Comparison of ENCODE assay signal across 16 cellular contexts in the genomic region with DNA sequence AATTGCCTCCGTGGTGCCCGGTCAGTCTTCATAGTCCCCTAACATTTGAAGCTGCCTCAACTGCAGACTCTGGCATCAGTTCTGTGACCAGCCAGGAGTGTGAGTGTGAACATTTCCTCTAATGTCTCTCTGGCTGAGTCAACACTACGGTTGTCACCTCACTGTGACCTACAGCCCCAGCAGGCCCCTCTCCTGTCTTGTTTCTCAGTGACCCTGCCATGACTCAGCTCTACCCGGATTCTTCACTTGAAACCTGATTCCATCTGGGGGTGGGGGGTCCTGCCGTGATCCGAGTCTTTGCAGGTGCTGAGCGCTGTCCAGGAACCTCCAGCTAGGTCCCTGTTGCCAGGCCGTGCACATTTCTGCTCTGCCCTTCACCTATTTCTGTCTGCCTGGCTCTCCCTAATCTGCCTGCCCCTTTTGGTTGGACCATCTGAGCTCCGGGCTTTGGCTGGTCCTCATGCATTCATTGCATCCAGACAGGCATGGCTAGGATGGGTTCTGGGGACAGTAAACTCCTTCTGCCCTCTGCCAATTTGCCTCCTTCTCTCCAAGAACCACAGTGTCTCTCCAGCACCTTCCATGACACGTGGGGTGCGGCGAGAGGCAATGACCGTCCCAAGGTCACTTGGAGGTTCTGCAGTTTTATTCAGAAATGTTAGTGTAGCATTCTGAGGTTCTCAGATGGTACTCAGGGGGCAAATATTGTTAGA. TPM values are rescaled to one million over a fixed set of nuclear protein-coding genes. Genes with fewer than 3 reads are reported as not detected.
DNase-seq lines count a peak whose midpoint lies in the region; ATAC-seq and TF ChIP-seq lines count a peak whose summit lies in the region.
"Had no signal": no experiment of that assay in that cellular context is flagged by ENCODE, and none has a peak within 500 bp of the region (broad histone marks: within the 10 kb centered on the region; RNA-seq: fewer than 3 reads in every experiment).

No MANE protein-coding gene starts in this region.

- DNase-seq in ELF-1 (ENCODE audit: low read depth, low spot score) (peak; percentile 92), astrocyte of the spinal cord (ENCODE audit: low read depth, low spot score) (peak; percentile 73), pons (ENCODE audit: low spot score) (no peak), GM10248 (ENCODE audit: extremely low spot score) (no peak), T-cell (no peak), T-helper 2 cell (no peak)
- DNase-seq: activated CD4-positive, alpha-beta memory T cell treated with anti-CD3 and anti-CD28 coated beads for 36 hours; activated naive CD4-positive, alpha-beta T cell; CD4-positive, CD25-positive, alpha-beta regulatory T cell; central memory CD4-positive, alpha-beta T cell; erythroblast; NCI-H2081 treated with DMSO at 0.1 percent for 48 hours; substantia nigra had no signal

- ATAC-seq in T-cell (replicated peaks in 1 of 4): no peak

- peaks cover 10% of the 10 kb centered on the region for H3K27me3 Mint-ChIP-seq in nephron (ENCODE audit: low read depth)
- H3K27me3 Mint-ChIP-seq in T-cell: peaks cover 24 to 49% of the 10 kb centered on the region in 2 donors

- CTCF ChIA-PET in GM10248 (lab: Yijun Ruan, JAX) (interaction anchor here (1.0 to 8.2 kb wide), 7 partner anchors 8 to 278 kb away, joined by 3 to 61 read pairs (median 5); no protein-coding TSS in a partner anchor), T-cell (lab: Charles Lee) (no interaction called here)

- H3K36me3 Mint-ChIP-seq in nephron (ENCODE audit: low read depth): peaks cover 5% of the 10 kb centered on the region
- H3K36me3 Mint-ChIP-seq in T-cell: no peaks in the 10 kb centered on the region
- H3K36me3 Mint-ChIP-seq: activated CD4-positive, alpha-beta memory T cell treated with anti-CD3 and anti-CD28 coated beads for 36 hours; CD4-positive, CD25-positive, alpha-beta regulatory T cell; IgD-negative memory B cell had no signal

- peaks cover 9% of the 10 kb centered on the region for H3K9me3 ChIP-seq in HUES64 (ENCODE audit: insufficient read depth, low read depth, low read length)

- in situ Hi-C loops in astrocyte of the spinal cord (cut with HindIII; ENCODE audit: low sequenced_read_pairs): no loop called here

- no peak overlapping the region for H3K4me3 Mint-ChIP-seq in nephron
- no peak overlapping the region for H3K4me3 Mint-ChIP-seq in T-cell
- H3K4me3 Mint-ChIP-seq: activated CD4-positive, alpha-beta memory T cell treated with anti-CD3 and anti-CD28 coated beads for 36 hours; CD4-positive, CD25-positive, alpha-beta regulatory T cell; IgD-negative memory B cell had no signal

- H3K4me1 Mint-ChIP-seq in nephron (peaks cover 69% of the 10 kb centered on the region), T-cell (no peaks in the 10 kb centered on the region)

- H3K9ac ChIP-seq in HUES64 (ENCODE audit: low read depth, low read length): peak overlapping the region; percentile 31; the same call in 1 of the 2 replicates

- H3K36me3 ChIP-seq in HUES64 (ENCODE audit: insufficient read depth, low read length): no peaks in the 10 kb centered on the region

- peak overlapping the region; percentile 37 for H3K27ac ChIP-seq in HUES64 (ENCODE audit: low read depth, low read length)

- TF ChIP-seq CTCF in astrocyte of the spinal cord (IDR thresholded peaks at IDR 0.05; ENCODE audit: low read depth, low read length) (no peak), nephron (IDR thresholded peaks at IDR 0.05; ENCODE audit: unreplicated experiment in 3 of 3) (no peak), GM10248 (IDR thresholded peaks at IDR 0.05; ENCODE audit: control extremely low read depth, extremely low read depth, low read depth, missing control alignments) (no peak)

- H3K27me3 ChIP-seq in HUES64 (ENCODE audit: insufficient read depth, low read length): no peaks in the 10 kb centered on the region

- peaks cover 37% of the 10 kb centered on the region for H3K4me1 ChIP-seq in HUES64 (ENCODE audit: insufficient read depth, low read length)

- H3K4me3 ChIP-seq in HUES64 (ENCODE audit: low read length) (no peak overlapping the region), astrocyte of the spinal cord (ENCODE audit: low read depth, low read length) (no peak overlapping the region)

- 38% methylated on average over 13 of the region's 13 CpGs for WGBS in HUES64

- H3K27ac Mint-ChIP-seq in nephron: peak overlapping the region; percentile 75 to 91 (median 82)
- no peak overlapping the region for H3K27ac Mint-ChIP-seq in T-cell
- H3K27ac Mint-ChIP-seq: activated CD4-positive, alpha-beta memory T cell treated with anti-CD3 and anti-CD28 coated beads for 36 hours; CD4-positive, CD25-positive, alpha-beta regulatory T cell had no signal

- POLR2A ChIA-PET in GM10248 (lab: Yijun Ruan, JAX): no interaction called here
- POLR2A ChIA-PET in T-cell (lab: Charles Lee): no interaction called here

- H3K9me3 Mint-ChIP-seq in nephron: peaks cover 14% of the 10 kb centered on the region
- peaks cover 4 to 11% (median 10%) of the 10 kb centered on the region in 3 donors for H3K9me3 Mint-ChIP-seq in T-cell

RNA-seq across cellular contexts. Expression of gene STC2, which starts 24.2 kb away (rescaled TPM):
- polyA plus RNA-seq in HUES64 (2013, experiment 1 of 2): 13.6 TPM
- polyA plus RNA-seq in HUES64 (2013, experiment 2 of 2): 14.5 TPM
- 1 to 10 TPM in 2 of 5 donors, under 1 TPM in 1, not detected in 2; 0.47 to 1.2 (median 1.1) TPM for total RNA-seq in T-cell
- total RNA-seq: CD4-positive, CD25-positive, alpha-beta regulatory T cell had no signal
- polyA plus RNA-seq: CD4-positive, CD25-positive, alpha-beta regulatory T cell; IgD-negative memory B cell had no signal

Comparison
In these comparisons a context has a peak if more than half of its experiments do, and no peak if none do; other contexts are left out.
1. DNase-seq: peak in ELF-1 (single experiment) and astrocyte of the spinal cord (single experiment); none in pons (single experiment), GM10248 (single experiment), T-cell (0 of 34) and T-helper 2 cell (0 of 5).
2. H3K27ac Mint-ChIP-seq: peak in nephron (3 of 3); none in T-cell (0 of 2).